Comparison of ENCODE assay signal across 10 cellular contexts in genomic region chr14:92645841-92646478, GRCh38.
DNase-seq lines count a peak whose midpoint lies in the region; TF ChIP-seq lines count a peak whose summit lies in the region.
"Had no signal": no experiment of that assay in that cellular context is flagged by ENCODE, and none has a peak within 500 bp of the region (broad histone marks: within the 10 kb centered on the region; RNA-seq: fewer than 3 reads in every experiment).

No MANE protein-coding gene starts in this region.

- no peaks in the 10 kb centered on the region for H3K9me2 ChIP-seq in PC-9 (ENCODE audit: insufficient read depth)

- H4K20me1 ChIP-seq in PC-9 (ENCODE audit: insufficient read depth) = no peaks in the 10 kb centered on the region
- H4K20me1 ChIP-seq in smooth muscle cell (ENCODE audit: low read depth) = no peaks in the 10 kb centered on the region

- POLR2A ChIA-PET in PC-9 (lab: Charles Lee; ENCODE audit: unreplicated experiment) = no interaction called here

- H3K27me3 ChIP-seq in PC-9 (ENCODE audit: insufficient read depth, low read depth) (no peaks in the 10 kb centered on the region), smooth muscle cell (ENCODE audit: low read depth) (no peaks in the 10 kb centered on the region)

- no peak overlapping the region for H3K9ac ChIP-seq in smooth muscle cell (ENCODE audit: low read depth)

- H3K9me3 ChIP-seq in PC-9 (ENCODE audit: insufficient read depth, low read depth) (peaks cover 4% of the 10 kb centered on the region; the same call in 1 of the 2 replicates), smooth muscle cell (replicated peaks; ENCODE audit: low read depth) (no peaks in the 10 kb centered on the region)

- BruUV-seq in PC-9 (replicated peaks; lab: Mats Ljungman, UMichigan) = no TSS peak

- peaks cover 19% of the 10 kb centered on the region for H3K79me2 ChIP-seq in PC-9 (ENCODE audit: low read depth)
- H3K79me2 ChIP-seq in smooth muscle cell (ENCODE audit: low read depth) = no peaks in the 10 kb centered on the region

- WGBS in smooth muscle cell (ENCODE audit: low lambda C conversion rate) = 84% methylated on average over 13 of the region's 13 CpGs

- H3K4me2 ChIP-seq in PC-9 (peak overlapping the region; percentile 71), smooth muscle cell (peak overlapping the region; percentile 70)

- TF ChIP-seq CTCF in PC-9 (conservative IDR thresholded peaks at IDR 0.05) (no peak), smooth muscle cell (IDR thresholded peaks at IDR 0.05; ENCODE audit: borderline replicate concordance, insufficient read depth, poor library complexity, severe bottlenecking) (no peak)

- H2AFZ ChIP-seq in PC-9 (no peak overlapping the region), smooth muscle cell (ENCODE audit: low read depth) (no peak overlapping the region)

- intact Hi-C loops in PC-9 (cut with micrococcal nuclease; ENCODE audit: unreplicated experiment) = loop anchor here (2.0 kb wide), 1 partner anchor 141 kb away; no protein-coding TSS in a partner anchor

- H3F3A ChIP-seq in PC-9 (ENCODE audit: insufficient read depth, low read depth) = peaks cover 79% of the 10 kb centered on the region
- peaks cover 15% of the 10 kb centered on the region for H3F3A ChIP-seq in smooth muscle cell (ENCODE audit: low read depth)

- DNase-seq in GF-D8 (lab: John Stamatoyannopoulos, UW) (peak; percentile 4), PC-9 (peak in 1 of 2 experiments; percentile 93), epithelial cell of prostate (ENCODE audit: low read depth, low spot score) (no peak), smooth muscle cell (lab: John Stamatoyannopoulos, UW; ENCODE audit: unreplicated experiment) (no peak), NCI-H2107 treated with DMSO at 0.1 percent for 48 hours (lab: John Stamatoyannopoulos, UW; ENCODE audit: unreplicated experiment) (no peak), middle frontal gyrus (ENCODE audit: extremely low spot score, low spot score) (no peak), DMS114 treated with DMSO at 0.1 percent for 48 hours (lab: John Stamatoyannopoulos, UW; ENCODE audit: unreplicated experiment) (no peak)
- no peak for DNase-seq in stimulated activated CD4-positive, alpha-beta T cell treated with anti-CD3 and anti-CD28 coated beads, Interleukin-2, amount 100 ng/mL, for 24 hours
- DNase-seq: activated CD4-positive, CD25-positive, alpha-beta regulatory T cell treated with anti-CD3 and anti-CD28 coated beads, Interleukin-2, amount 50 U/mL, for 72 hours; central memory CD4-positive, alpha-beta T cell had no signal

- peak overlapping the region; percentile 7; the same call in 1 of the 2 replicates for H3K4me3 ChIP-seq in PC-9
- no peak overlapping the region for H3K4me3 ChIP-seq in smooth muscle cell

- peaks cover 76% of the 10 kb centered on the region for H3K4me1 ChIP-seq in PC-9 (replicated peaks; ENCODE audit: insufficient read depth)
- H3K4me1 ChIP-seq in smooth muscle cell (ENCODE audit: low read depth) = peaks cover 6% of the 10 kb centered on the region

- CTCF ChIA-PET in PC-9 (lab: Charles Lee) = interaction anchor here (0.7 kb wide), 2 partner anchors 51 to 142 kb away, joined by 4 to 5 read pairs; no protein-coding TSS in a partner anchor

- H3K27ac ChIP-seq in PC-9 = peak overlapping the region; percentile 99
- H3K27ac ChIP-seq in epithelial cell of prostate = peak overlapping the region; percentile 46
- peak overlapping the region; percentile 84 for H3K27ac ChIP-seq in smooth muscle cell (ENCODE audit: low read depth)

- H3K36me3 ChIP-seq in PC-9 (ENCODE audit: low read depth) (no peaks in the 10 kb centered on the region), smooth muscle cell (ENCODE audit: low read depth) (no peaks in the 10 kb centered on the region)

Comparison
In these comparisons a context has a peak if more than half of its experiments do, and no peak if none do; other contexts are left out.
1. H3K27ac ChIP-seq: peak in every context shown above with its lines; median percentile 99 in PC-9; 84 in smooth muscle cell; 46 in epithelial cell of prostate.